Comparison of ENCODE assay signal across 10 cellular contexts in the genomic region with DNA sequence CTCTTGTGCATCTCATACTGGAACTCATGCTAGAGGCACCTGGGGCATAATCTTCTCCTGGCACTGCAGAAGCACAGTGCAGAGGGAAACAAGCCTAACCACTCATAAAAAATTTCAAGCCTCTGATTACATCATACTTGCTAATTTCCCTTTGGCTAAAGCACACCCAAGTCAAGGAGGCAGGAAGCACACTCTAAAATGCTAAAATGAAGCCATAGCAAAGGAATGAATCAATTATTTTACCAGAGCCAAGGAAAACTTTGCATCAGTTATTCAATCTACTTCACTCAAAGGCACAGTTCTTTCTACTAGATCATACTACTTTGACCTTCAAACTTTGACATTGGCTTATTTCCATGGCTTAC.
DNase-seq lines count a peak whose midpoint lies in the region; ATAC-seq and TF ChIP-seq lines count a peak whose summit lies in the region.
"Had no signal": no experiment of that assay in that cellular context is flagged by ENCODE, and none has a peak within 500 bp of the region (broad histone marks: within the 10 kb centered on the region; RNA-seq: fewer than 3 reads in every experiment).

No MANE protein-coding gene starts in this region.

- in situ Hi-C loops in ACHN (cut with HindIII; ENCODE audit: low pct_ligation_motif_present, low pct_unique_long_range_greater_than_20kb, low sequenced_read_pairs), result no loop called here

- H3K4me3 ChIP-seq in adipocyte (ENCODE audit: low read length) (no peak overlapping the region), gastroesophageal sphincter (no peak overlapping the region)
- H3K4me3 ChIP-seq: testis had no signal

- peaks cover 14% of the 10 kb centered on the region for H3K4me1 ChIP-seq in adipocyte (ENCODE audit: control insufficient read depth, insufficient read depth, low read length)
- peaks cover 0 to 4% (median 0%) of the 10 kb centered on the region in 3 donors for H3K4me1 ChIP-seq in gastroesophageal sphincter
- H3K4me1 ChIP-seq: testis had no signal

- no peak for TF ChIP-seq CTCF in GM10266 (IDR thresholded peaks at IDR 0.05; ENCODE audit: control insufficient read depth, insufficient read depth, low read depth, missing control alignments)
- TF ChIP-seq CTCF in gastroesophageal sphincter (IDR thresholded peaks at IDR 0.05), result no peak

- TF ChIP-seq POLR2A in gastroesophageal sphincter (IDR thresholded peaks at IDR 0.05), result no peak

- H3K36me3 ChIP-seq in adipocyte (ENCODE audit: control insufficient read depth, insufficient read depth, low read length, severe bottlenecking) (no peaks in the 10 kb centered on the region), gastroesophageal sphincter (no peaks in the 10 kb centered on the region)

- no peak for ATAC-seq in HG02571 (IDR thresholded peaks at IDR 0.05; ENCODE audit: unreplicated experiment)
- no peak for ATAC-seq in gastroesophageal sphincter
- no peak for ATAC-seq in GM19324 (IDR thresholded peaks at IDR 0.05; ENCODE audit: low FRiP score, unreplicated experiment)

- no peak overlapping the region for H3K9ac ChIP-seq in adipocyte (ENCODE audit: low read length)

- H3K27ac ChIP-seq in gastroesophageal sphincter, result no peak overlapping the region
- H3K27ac ChIP-seq: testis had no signal

- DNase-seq in ACHN, result peak; percentile 67
- peak; percentile 62 for DNase-seq in HPDE6-E6E7 (ENCODE audit: extremely low spot score)
- DNase-seq in adipocyte (ENCODE audit: low read depth), result peak; percentile 78
- peak; percentile 74 for DNase-seq in kidney glomerular epithelial cell (lab: John Stamatoyannopoulos, UW)
- no peak for DNase-seq in GM10266 (ENCODE audit: extremely low spot score)
- DNase-seq: activated naive CD4-positive, alpha-beta T cell; testis had no signal

- H3K27me3 ChIP-seq in adipocyte (replicated peaks; ENCODE audit: control insufficient read depth, insufficient read depth, low read length) (no peaks in the 10 kb centered on the region), gastroesophageal sphincter (no peaks in the 10 kb centered on the region)
- H3K27me3 ChIP-seq: testis had no signal

- H3K9me3 ChIP-seq in adipocyte (ENCODE audit: control insufficient read depth, low read length), result no peaks in the 10 kb centered on the region
- peaks cover 0 to 18% (median 0%) of the 10 kb centered on the region in 3 donors for H3K9me3 ChIP-seq in gastroesophageal sphincter
- H3K9me3 ChIP-seq: testis had no signal

- TF ChIP-seq EP300 in gastroesophageal sphincter (IDR thresholded peaks at IDR 0.05), result no peak
